ENCODE assay signal across 8 cellular contexts in genomic region chr3:141294848-141295247, GRCh38.
DNase-seq lines count a peak whose midpoint lies in the region; ATAC-seq and TF ChIP-seq lines count a peak whose summit lies in the region.

No MANE protein-coding gene starts in this region.

- no peak for TF ChIP-seq CTCF in HFFc6 (IDR thresholded peaks at IDR 0.05)
- no peak for TF ChIP-seq CTCF in foreskin keratinocyte (conservative IDR thresholded peaks at IDR 0.05)

- peaks cover 9% of the 10 kb centered on the region for H3K27me3 Mint-ChIP-seq in HFFc6 (ENCODE audit: insufficient read depth)
- no peaks in the 10 kb centered on the region for H3K27me3 Mint-ChIP-seq in activated CD4-positive, alpha-beta memory T cell treated with anti-CD3 and anti-CD28 coated beads for 36 hours

- H3K9me3 ChIP-seq in skeletal muscle tissue (ENCODE audit: control insufficient read depth in 3 of 3, low read length in 3 of 3) = no peaks in the 10 kb centered on the region

- H3K4me3 ChIP-seq in skeletal muscle tissue (ENCODE audit: low read length in 3 of 3) = peak overlapping the region in 1 of 3 donors; percentile 70

- no peaks in the 10 kb centered on the region for H3K9me3 Mint-ChIP-seq in HFFc6
- H3K9me3 Mint-ChIP-seq in activated CD4-positive, alpha-beta memory T cell treated with anti-CD3 and anti-CD28 coated beads for 36 hours = no peaks in the 10 kb centered on the region

- CTCF ChIA-PET in activated CD4-positive, alpha-beta memory T cell treated with anti-CD3 and anti-CD28 coated beads for 36 hours (lab: Charles Lee) = interaction anchor here (0.8 to 2.7 kb wide), 4 partner anchors 13 to 146 kb away, joined by 3 to 9 read pairs (median 4); partner anchors contain the start of gene PXYLP1

- peaks cover 5% of the 10 kb centered on the region; the same call in 1 of the 2 replicates for H3K36me3 Mint-ChIP-seq in HFFc6 (ENCODE audit: low read depth)
- peaks cover 9% of the 10 kb centered on the region for H3K36me3 Mint-ChIP-seq in activated CD4-positive, alpha-beta memory T cell treated with anti-CD3 and anti-CD28 coated beads for 36 hours

- H3K4me3 Mint-ChIP-seq in HFFc6 = peak overlapping the region; percentile 83
- peak overlapping the region; percentile 4 for H3K4me3 Mint-ChIP-seq in activated CD4-positive, alpha-beta memory T cell treated with anti-CD3 and anti-CD28 coated beads for 36 hours

- peaks cover 25% of the 10 kb centered on the region for H3K4me1 Mint-ChIP-seq in HFFc6 (ENCODE audit: low read depth)
- peaks cover 16% of the 10 kb centered on the region for H3K4me1 Mint-ChIP-seq in activated CD4-positive, alpha-beta memory T cell treated with anti-CD3 and anti-CD28 coated beads for 36 hours (ENCODE audit: low read depth)

- H3K36me3 ChIP-seq in skeletal muscle tissue (ENCODE audit: control insufficient read depth in 3 of 3, insufficient read depth in 3 of 3, low read length in 3 of 3) = no peaks in the 10 kb centered on the region

- DNase-seq in HFFc6 = peak; percentile 72
- no peak for DNase-seq in activated CD4-positive, alpha-beta memory T cell treated with anti-CD3 and anti-CD28 coated beads for 36 hours
- DNase-seq in foreskin keratinocyte = peak; percentile 63 to 79
- no peak for DNase-seq in NCI-H526 (lab: John Stamatoyannopoulos, UW)

- POLR2A ChIA-PET in activated CD4-positive, alpha-beta memory T cell treated with anti-CD3 and anti-CD28 coated beads for 36 hours (lab: Charles Lee) = no interaction called here

- intact Hi-C loops in activated CD4-positive, alpha-beta memory T cell treated with anti-CD3 and anti-CD28 coated beads for 36 hours (cut with micrococcal nuclease) = no loop called here

- ATAC-seq in foreskin keratinocyte (peak; percentile 99), HG03571 (IDR thresholded peaks at IDR 0.05; ENCODE audit: unreplicated experiment) (no peak), HG02885 (IDR thresholded peaks at IDR 0.05; ENCODE audit: poor library complexity, unreplicated experiment) (no peak), HG02970 (IDR thresholded peaks at IDR 0.05; ENCODE audit: low FRiP score, unreplicated experiment) (no peak)

- peak overlapping the region; percentile 12 to 40 (median 25) for H3K9ac ChIP-seq in skeletal muscle tissue (ENCODE audit: low read depth in 1 of 3, low read length in 3 of 3)

- H3K4me1 ChIP-seq in foreskin keratinocyte (peaks cover 8% of the 10 kb centered on the region), skeletal muscle tissue (ENCODE audit: control insufficient read depth in 3 of 3, insufficient read depth in 3 of 3, low read length in 3 of 3) (peaks cover 10 to 13% (median 11%) of the 10 kb centered on the region in 3 donors)

- peak overlapping the region; percentile 49 for H3K27ac Mint-ChIP-seq in HFFc6
- H3K27ac Mint-ChIP-seq in activated CD4-positive, alpha-beta memory T cell treated with anti-CD3 and anti-CD28 coated beads for 36 hours = peak overlapping the region; percentile 34

- H3K27ac ChIP-seq in foreskin keratinocyte = peak overlapping the region; percentile 52
- H3K27ac ChIP-seq in skeletal muscle tissue (ENCODE audit: low read depth, low read length) = no peak overlapping the region

- H3K27me3 ChIP-seq in foreskin keratinocyte = peaks cover 2% of the 10 kb centered on the region
- H3K27me3 ChIP-seq in skeletal muscle tissue (ENCODE audit: control insufficient read depth in 3 of 3, insufficient read depth in 3 of 3, low read length in 3 of 3) = no peaks in the 10 kb centered on the region

Comparison
In these comparisons a context has a peak if more than half of its experiments do, and no peak if none do; other contexts are left out.
1. DNase-seq: peak in HFFc6 (single experiment) and foreskin keratinocyte (2 of 2); none in activated CD4-positive, alpha-beta memory T cell treated with anti-CD3 and anti-CD28 coated beads for 36 hours (single experiment) and NCI-H526 (0 of 2).